9 cellular contexts compared by ENCODE assay signal in genomic region chr4:85475631-85476233, GRCh38. TPM values are rescaled to one million over a fixed set of nuclear protein-coding genes. Genes with fewer than 3 reads are reported as not detected.
A peak's percentile ranks its signal among the peaks of the same experiment; 100 is the strongest.
DNase-seq lines count a peak whose midpoint lies in the region; ATAC-seq and TF ChIP-seq lines count a peak whose summit lies in the region.
"Had no signal": no experiment of that assay in that cellular context is flagged by ENCODE, and none has a peak within 500 bp of the region (broad histone marks: within the 10 kb centered on the region; RNA-seq: fewer than 3 reads in every experiment).

No MANE protein-coding gene starts in this region.

- H3K27me3 ChIP-seq in SJCRH30 = no peaks in the 10 kb centered on the region
- H3K27me3 ChIP-seq in gastroesophageal sphincter = peaks cover 41% of the 10 kb centered on the region
- H3K27me3 ChIP-seq in rectal smooth muscle tissue (ENCODE audit: control insufficient read depth, insufficient read depth, low read length) = no peaks in the 10 kb centered on the region

- peaks cover 4% of the 10 kb centered on the region; the same call in 1 of the 2 replicates for H3K36me3 ChIP-seq in SJCRH30
- H3K36me3 ChIP-seq in gastroesophageal sphincter = no peaks in the 10 kb centered on the region
- H3K36me3 ChIP-seq in rectal smooth muscle tissue (ENCODE audit: control insufficient read depth, insufficient read depth, low read length) = no peaks in the 10 kb centered on the region

- peak; percentile 23 for DNase-seq in H4 (ENCODE audit: low spot score)
- peak; percentile 76 to 82 for DNase-seq in SJCRH30
- no peak for DNase-seq in cerebellum (ENCODE audit: low spot score)
- no peak for DNase-seq in NCI-H2107 (lab: John Stamatoyannopoulos, UW)

- H3K9ac ChIP-seq in rectal smooth muscle tissue (ENCODE audit: low read length) = no peak overlapping the region

- TF ChIP-seq POLR2A in gastroesophageal sphincter (IDR thresholded peaks at IDR 0.05) = no peak

- H3K4me1 ChIP-seq in SJCRH30 (peaks cover 32% of the 10 kb centered on the region), gastroesophageal sphincter (peaks cover 0 to 22% (median 0%) of the 10 kb centered on the region in 3 donors), rectal smooth muscle tissue (ENCODE audit: control insufficient read depth, insufficient read depth, low read length) (no peaks in the 10 kb centered on the region)

- no peak for ATAC-seq in gastroesophageal sphincter
- ATAC-seq in HG02840 (IDR thresholded peaks at IDR 0.05; ENCODE audit: low FRiP score, unreplicated experiment) = no peak
- no peak for ATAC-seq in HG03354 (IDR thresholded peaks at IDR 0.05; ENCODE audit: poor library complexity, severe bottlenecking, unreplicated experiment)

- peak overlapping the region; percentile 69 for H3K4me3 ChIP-seq in SJCRH30
- H3K4me3 ChIP-seq in gastroesophageal sphincter = peak overlapping the region; percentile 37 to 58
- H3K4me3 ChIP-seq in rectal smooth muscle tissue (ENCODE audit: low read length) = peak overlapping the region; percentile 45

- TF ChIP-seq EP300 in gastroesophageal sphincter (IDR thresholded peaks at IDR 0.05) = no peak

- TF ChIP-seq CTCF in gastroesophageal sphincter (IDR thresholded peaks at IDR 0.05) = no peak

- H3K9me3 ChIP-seq in SJCRH30 (replicated peaks) = 0 out of 2 replicates have a peak, but pooled peaks cover 2% of the 10 kb centered on the region
- no peaks in the 10 kb centered on the region for H3K9me3 ChIP-seq in gastroesophageal sphincter

- H3K27ac ChIP-seq in SJCRH30 = peak overlapping the region; percentile 90
- H3K27ac ChIP-seq in gastroesophageal sphincter = peak overlapping the region in 3 of 4 donors; percentile 61 to 76 (median 69)
- no peak overlapping the region for H3K27ac ChIP-seq in rectal smooth muscle tissue (ENCODE audit: low read depth, low read length)

- WGBS in gastroesophageal sphincter (ENCODE audit: low coverage in 1 of 2), 2 donors = 6 to 7% methylated on average over 11 to 16 of the region's 21 CpGs

RNA-seq across cellular contexts. Expression of gene ARHGAP24, which starts 0.8 kb away (rescaled TPM):
- total RNA-seq in H4 (2014; rRNA removed; shearing (Covaris generic)) = 2.6 and 6.3 TPM in 2 replicates
- total RNA-seq in SJCRH30 (2014; rRNA removed; shearing (Covaris generic)) = 26.5 and 34.6 TPM in 2 replicates
- 10 to 100 TPM; 24.4 to 38.6 (median 34.3) TPM for total RNA-seq in gastroesophageal sphincter
- 12.9 TPM for total RNA-seq in cerebellum
- total RNA-seq: activated CD8-positive, alpha-beta memory T cell treated with anti-CD3 and anti-CD28 coated beads for 36 hours had no signal

Comparison
In these comparisons a context has a peak if more than half of its experiments do, and no peak if none do; other contexts are left out.
1. DNase-seq: peak in H4 (single experiment) and SJCRH30 (2 of 2); none in cerebellum (single experiment) and NCI-H2107 (single experiment).
2. Peak in every context shown above with its lines, with median percentiles within 50 percentile points of each other: H3K4me3 ChIP-seq.